31 cellular contexts compared by ENCODE assay signal in the genomic region with DNA sequence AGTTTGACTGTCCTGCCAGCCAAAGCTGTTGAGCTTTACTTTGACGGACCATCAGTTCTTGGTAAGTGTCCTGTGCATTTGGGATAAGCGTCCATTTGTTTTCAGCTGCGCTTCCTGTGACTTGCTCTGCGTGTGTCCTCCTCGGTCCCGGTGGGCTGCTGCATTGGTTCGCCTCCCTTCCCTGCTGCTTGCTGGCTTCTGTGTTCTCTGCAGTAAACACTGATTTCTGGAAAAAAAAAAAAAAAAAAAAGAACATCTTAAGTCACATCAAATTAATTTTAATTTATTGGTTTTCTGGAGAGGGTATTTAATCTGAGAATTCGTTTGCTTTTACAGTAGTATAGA.
"Had no signal": no experiment of that assay in that cellular context is flagged by ENCODE, and none has a peak within 500 bp of the region (broad histone marks: within the 10 kb centered on the region; RNA-seq: fewer than 3 reads in every experiment).

No MANE protein-coding gene starts in this region.

- H3K36me3 ChIP-seq: ascending aorta, cardiac muscle cell, WERI-Rb-1 had no signal

- H3K9me3 Mint-ChIP-seq: activated CD4-positive, alpha-beta memory T cell treated with anti-CD3 and anti-CD28 coated beads, Interleukin-2, amount 10 ng/mL, durations not matched to agents 7 days and 5 days; activated naive CD4-positive, alpha-beta T cell treated with anti-CD3 and anti-CD28 coated beads, Interleukin-2, amount 50 U/mL, for 24 hours; activated naive CD8-positive, alpha-beta T cell treated with anti-CD3 and anti-CD28 coated beads, Interleukin-2, amount 10 ng/mL, durations not matched to agents 7 days and 5 days; activated T-cell treated with anti-CD3 and anti-CD28 coated beads, Interleukin-2, amount 50 U/mL, for 72 hours; activated T-helper 17 cell treated with anti-CD3 and anti-CD28 coated beads, Interleukin-2, amount 50 U/mL, for 72 hours; central memory CD8-positive, alpha-beta T cell had no signal

- H3K4me3 Mint-ChIP-seq: activated CD4-positive, alpha-beta memory T cell treated with anti-CD3 and anti-CD28 coated beads, Interleukin-2, amount 10 ng/mL, durations not matched to agents 7 days and 5 days; activated CD8-positive, alpha-beta memory T cell treated with anti-CD3 and anti-CD28 coated beads, Interleukin-2, amount 10 ng/mL, durations not matched to agents 7 days and 5 days; activated naive CD4-positive, alpha-beta T cell treated with anti-CD3 and anti-CD28 coated beads, Interleukin-2, amount 50 U/mL, for 24 hours; activated naive CD8-positive, alpha-beta T cell treated with anti-CD3 and anti-CD28 coated beads, Interleukin-2, amount 10 ng/mL, durations not matched to agents 7 days and 5 days; activated T-cell treated with anti-CD3 and anti-CD28 coated beads, Interleukin-2, amount 50 U/mL, for 72 hours; activated T-helper 17 cell treated with anti-CD3 and anti-CD28 coated beads, Interleukin-2, amount 50 U/mL, for 72 hours; central memory CD8-positive, alpha-beta T cell had no signal

- DNase-seq: activated CD4-positive, alpha-beta memory T cell treated with anti-CD3 and anti-CD28 coated beads, Interleukin-2, amount 10 ng/mL, durations not matched to agents 7 days and 5 days; activated CD4-positive, alpha-beta T cell treated with anti-CD3 and anti-CD28 coated beads for 1 hour; activated CD4-positive, alpha-beta T cell treated with anti-CD3 and anti-CD28 coated beads for 48 hours; activated CD4-positive, CD25-positive, alpha-beta regulatory T cell; activated CD8-positive, alpha-beta memory T cell treated with anti-CD3 and anti-CD28 coated beads for 24 hours; activated CD8-positive, alpha-beta memory T cell treated with anti-CD3 and anti-CD28 coated beads, Interleukin-2, amount 10 ng/mL, durations not matched to agents 7 days and 5 days; activated CD8-positive, alpha-beta memory T cell treated with anti-CD3 and anti-CD28 coated beads, Interleukin-2, amount 50 U/mL, for 48 hours; activated effector memory CD4-positive, alpha-beta T cell treated with anti-CD3 and anti-CD28 coated beads, Interleukin-2, amount 50 U/mL, for 16 hours; activated naive CD4-positive, alpha-beta T cell treated with Interleukin-2 at 50 U/mL for 16 hours; activated naive CD8-positive, alpha-beta T cell treated with anti-CD3 and anti-CD28 coated beads, Interleukin-2, amount 10 ng/mL, durations not matched to agents 7 days and 5 days; activated T-cell treated with anti-CD3 and anti-CD28 coated beads, Interleukin-2, amount 50 U/mL, for 72 hours; amygdala; NCI-H1105; NCI-H1417 treated with DMSO at 0.1 percent for 48 hours; NCI-H1694; NCI-H1930; NCI-H345; NCI-H524 treated with DMSO at 0.1 percent for 48 hours; NK-92 treated with Interleukin-12 subunit alpha and Interleukin-12 subunit beta, amount 100 ng/mL, for 24 hours; Right ventricle myocardium superior; T-helper 1 cell; T-helper 2 cell; T-helper 9 cell; WERI-Rb-1 had no signal

- H3K27ac ChIP-seq: ascending aorta, cardiac muscle cell, KMS-11, PC-9, WERI-Rb-1 had no signal

- H2AFZ ChIP-seq: PC-9 had no signal

- H3K4me2 ChIP-seq: KMS-11, PC-9 had no signal

- H3K9ac ChIP-seq: KMS-11 had no signal

- H3K36me3 Mint-ChIP-seq: activated CD8-positive, alpha-beta memory T cell treated with anti-CD3 and anti-CD28 coated beads, Interleukin-2, amount 10 ng/mL, durations not matched to agents 7 days and 5 days; activated naive CD4-positive, alpha-beta T cell treated with anti-CD3 and anti-CD28 coated beads, Interleukin-2, amount 50 U/mL, for 24 hours; activated naive CD8-positive, alpha-beta T cell treated with anti-CD3 and anti-CD28 coated beads, Interleukin-2, amount 10 ng/mL, durations not matched to agents 7 days and 5 days had no signal

- H3K27me3 Mint-ChIP-seq: activated CD4-positive, alpha-beta memory T cell treated with anti-CD3 and anti-CD28 coated beads, Interleukin-2, amount 10 ng/mL, durations not matched to agents 7 days and 5 days; activated CD8-positive, alpha-beta memory T cell treated with anti-CD3 and anti-CD28 coated beads, Interleukin-2, amount 10 ng/mL, durations not matched to agents 7 days and 5 days; activated naive CD8-positive, alpha-beta T cell treated with anti-CD3 and anti-CD28 coated beads, Interleukin-2, amount 10 ng/mL, durations not matched to agents 7 days and 5 days had no signal

- H3K27ac Mint-ChIP-seq: activated CD4-positive, alpha-beta memory T cell treated with anti-CD3 and anti-CD28 coated beads, Interleukin-2, amount 10 ng/mL, durations not matched to agents 7 days and 5 days; activated CD8-positive, alpha-beta memory T cell treated with anti-CD3 and anti-CD28 coated beads, Interleukin-2, amount 10 ng/mL, durations not matched to agents 7 days and 5 days; activated naive CD4-positive, alpha-beta T cell treated with anti-CD3 and anti-CD28 coated beads, Interleukin-2, amount 50 U/mL, for 24 hours; activated naive CD8-positive, alpha-beta T cell treated with anti-CD3 and anti-CD28 coated beads, Interleukin-2, amount 10 ng/mL, durations not matched to agents 7 days and 5 days; activated T-cell treated with anti-CD3 and anti-CD28 coated beads, Interleukin-2, amount 50 U/mL, for 72 hours; activated T-helper 17 cell treated with anti-CD3 and anti-CD28 coated beads, Interleukin-2, amount 50 U/mL, for 72 hours had no signal

- H3K4me1 Mint-ChIP-seq: activated CD4-positive, alpha-beta memory T cell treated with anti-CD3 and anti-CD28 coated beads, Interleukin-2, amount 10 ng/mL, durations not matched to agents 7 days and 5 days; activated CD8-positive, alpha-beta memory T cell treated with anti-CD3 and anti-CD28 coated beads, Interleukin-2, amount 10 ng/mL, durations not matched to agents 7 days and 5 days; activated naive CD4-positive, alpha-beta T cell treated with anti-CD3 and anti-CD28 coated beads, Interleukin-2, amount 50 U/mL, for 24 hours; activated naive CD8-positive, alpha-beta T cell treated with anti-CD3 and anti-CD28 coated beads, Interleukin-2, amount 10 ng/mL, durations not matched to agents 7 days and 5 days; activated T-helper 17 cell treated with anti-CD3 and anti-CD28 coated beads, Interleukin-2, amount 50 U/mL, for 72 hours; central memory CD8-positive, alpha-beta T cell had no signal

- H3K27me3 ChIP-seq: ascending aorta, cardiac muscle cell had no signal

- ATAC-seq: activated CD8-positive, alpha-beta memory T cell treated with anti-CD3 and anti-CD28 coated beads, Interleukin-2, amount 10 ng/mL, durations not matched to agents 7 days and 5 days; activated T-cell treated with anti-CD3 and anti-CD28 coated beads, Interleukin-2, amount 50 U/mL, for 72 hours; activated T-helper 17 cell treated with anti-CD3 and anti-CD28 coated beads, Interleukin-2, amount 50 U/mL, for 72 hours had no signal

- H3K4me3 ChIP-seq: ascending aorta, cardiac muscle cell, PC-9 had no signal

- H3K9me3 ChIP-seq: ascending aorta had no signal
